In genomic region chr10:100158044-100158805, GRCh38 we compare ENCODE assay signal across 13 cellular contexts. TPM values are rescaled to one million over a fixed set of nuclear protein-coding genes. Genes with fewer than 3 reads are reported as not detected.
DNase-seq lines count a peak whose midpoint lies in the region; ATAC-seq, FAIRE-seq and TF ChIP-seq lines count a peak whose summit lies in the region.
"Had no signal": no experiment of that assay in that cellular context is flagged by ENCODE, and none has a peak within 500 bp of the region (broad histone marks: within the 10 kb centered on the region; RNA-seq: fewer than 3 reads in every experiment).

No MANE protein-coding gene starts in this region.

- TF ChIP-seq CTCF in D721Med (IDR thresholded peaks at IDR 0.05; ENCODE audit: insufficient read depth, missing control alignments) (no peak), stomach (IDR thresholded peaks at IDR 0.05) (no peak)

- TF ChIP-seq POLR2A in stomach (IDR thresholded peaks at IDR 0.05) = no peak

- TF ChIP-seq EP300 in stomach (IDR thresholded peaks at IDR 0.05) = no peak

- H3K27me3 ChIP-seq in stomach = no peaks in the 10 kb centered on the region
- H3K27me3 ChIP-seq: heart right ventricle had no signal

- H3K4me3 ChIP-seq in stomach = no peak overlapping the region
- H3K4me3 ChIP-seq: heart right ventricle, mucosa of descending colon had no signal

- no peak for FAIRE-seq in D721Med (lab: Jason Lieb, UNC)

- H3K4me1 ChIP-seq in stomach = no peaks in the 10 kb centered on the region
- H3K4me1 ChIP-seq: heart right ventricle had no signal

- WGBS in stomach, 5 donors = 68 to 96% (median 94%) methylated on average over 2 of the region's 2 CpGs

- DNase-seq in epithelial cell of prostate (ENCODE audit: low read depth, low spot score) = no peak
- DNase-seq in D721Med (ENCODE audit: insufficient read length, low spot score) = no peak
- no peak for DNase-seq in stomach
- DNase-seq in NCI-H748 (lab: John Stamatoyannopoulos, UW; ENCODE audit: unreplicated experiment) = no peak
- DNase-seq in Right ventricle myocardium inferior (ENCODE audit: missing footprints) = no peak
- DNase-seq: DMS53, heart right ventricle, mucosa of descending colon had no signal

- H3K36me3 ChIP-seq in stomach = peaks cover 21 to 83% (median 71%) of the 10 kb centered on the region in 4 donors

- no peaks in the 10 kb centered on the region for H3K9me3 ChIP-seq in stomach
- H3K9me3 ChIP-seq: heart right ventricle, mucosa of descending colon had no signal

- intact Hi-C loops in stomach (cut with DNase I; ENCODE audit: low total_unique reads) (no loop called here), Right ventricle myocardium inferior (cut with DNase I) (no loop called here)

- H3K27ac ChIP-seq in epithelial cell of prostate (peak overlapping the region; percentile 42), stomach (no peak overlapping the region)
- H3K27ac ChIP-seq: heart right ventricle had no signal

- peak; percentile 92 for ATAC-seq in GM18861 (IDR thresholded peaks at IDR 0.05; ENCODE audit: unreplicated experiment)
- peak; percentile 82 for ATAC-seq in GM21423 (IDR thresholded peaks at IDR 0.05; ENCODE audit: unreplicated experiment)
- peak; percentile 90 for ATAC-seq in HG03095 (IDR thresholded peaks at IDR 0.05; ENCODE audit: unreplicated experiment)
- no peak for ATAC-seq in Right ventricle myocardium inferior
- ATAC-seq: HCT116, heart right ventricle, mucosa of descending colon, sciatic nerve had no signal

RNA-seq across cellular contexts. Expression of gene ERLIN1, which starts 27.6 kb away (rescaled TPM):
- 10 to 100 TPM in 2 of 5 donors, 1 to 10 TPM in 3; 5.8 to 61.5 (median 9.8) TPM for total RNA-seq in stomach
- 1 to 10 TPM; 4.4 to 9.5 (median 5.9) TPM for polyA plus RNA-seq in stomach
- 10.7 TPM for total RNA-seq in Right ventricle myocardium inferior
